In the genomic region with DNA sequence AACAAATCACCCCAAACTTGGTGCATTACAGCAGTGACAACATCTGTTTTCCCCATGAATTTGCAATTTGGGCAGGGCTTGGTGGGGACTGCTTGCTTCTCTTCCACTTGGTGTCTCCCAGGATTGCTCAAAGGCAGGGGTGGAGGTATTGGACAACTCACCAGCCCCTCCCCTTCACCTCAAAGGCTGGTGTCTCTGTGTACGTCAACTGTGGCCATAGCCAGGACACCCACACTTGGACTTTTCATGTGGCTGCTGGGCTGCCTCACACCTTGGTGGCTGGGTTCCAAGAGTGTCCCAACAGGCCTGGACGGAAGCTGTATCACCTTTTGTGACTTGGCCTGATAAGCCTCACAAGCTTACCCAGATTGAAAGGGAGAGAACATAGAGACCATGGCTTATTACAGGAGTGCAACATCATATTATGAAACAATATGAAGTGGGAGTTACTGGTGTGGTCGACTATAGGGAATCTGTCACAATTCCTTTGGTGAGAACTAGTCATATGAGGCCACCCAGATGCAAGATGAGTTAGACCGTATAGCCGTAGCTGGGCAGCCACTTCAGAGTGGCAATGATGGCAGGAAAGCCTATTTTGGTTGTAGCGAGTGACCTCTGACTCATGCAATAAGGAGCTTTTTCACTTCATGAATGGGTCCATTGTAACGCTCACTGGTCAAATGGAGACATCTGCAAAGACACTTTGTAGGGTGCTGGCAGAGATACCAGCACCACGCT, we compare ENCODE assay signal across 15 cellular contexts.
DNase-seq lines count a peak whose midpoint lies in the region; ATAC-seq and TF ChIP-seq lines count a peak whose summit lies in the region.
"Had no signal": no experiment of that assay in that cellular context is flagged by ENCODE, and none has a peak within 500 bp of the region (broad histone marks: within the 10 kb centered on the region; RNA-seq: fewer than 3 reads in every experiment).

No MANE protein-coding gene starts in this region.

- no peak overlapping the region for H2AFZ ChIP-seq in MM.1S (ENCODE audit: low read length)

- peaks cover 56% of the 10 kb centered on the region for H3K4me1 Mint-ChIP-seq in activated naive CD8-positive, alpha-beta T cell treated with anti-CD3 and anti-CD28 coated beads, Interleukin-2, amount 50 U/mL, for 24 hours

- ATAC-seq in activated naive CD8-positive, alpha-beta T cell treated with anti-CD3 and anti-CD28 coated beads, Interleukin-2, amount 50 U/mL, for 24 hours, result peak; percentile 9
- no peak for ATAC-seq in Right ventricle myocardium inferior

- peaks cover 2% of the 10 kb centered on the region for H3K36me3 Mint-ChIP-seq in activated naive CD8-positive, alpha-beta T cell treated with anti-CD3 and anti-CD28 coated beads, Interleukin-2, amount 50 U/mL, for 24 hours (ENCODE audit: low read depth)

- TF ChIP-seq CTCF in vagina (IDR thresholded peaks at IDR 0.05), result no peak
- no peak for TF ChIP-seq CTCF in MM.1S (IDR thresholded peaks at IDR 0.05; ENCODE audit: low read length)

- no peak overlapping the region for H3K4me3 Mint-ChIP-seq in activated naive CD8-positive, alpha-beta T cell treated with anti-CD3 and anti-CD28 coated beads, Interleukin-2, amount 50 U/mL, for 24 hours
- H3K4me3 Mint-ChIP-seq: activated CD4-positive, alpha-beta memory T cell treated with anti-CD3 and anti-CD28 coated beads for 36 hours; H9 had no signal

- H3K4me1 ChIP-seq in vagina (no peaks in the 10 kb centered on the region), MM.1S (ENCODE audit: low read length) (no peaks in the 10 kb centered on the region)
- H3K4me1 ChIP-seq: lower lobe of right lung had no signal

- no peak overlapping the region for H3K4me3 ChIP-seq in vagina
- no peak overlapping the region for H3K4me3 ChIP-seq in MM.1S (ENCODE audit: low read length)
- H3K4me3 ChIP-seq: lower lobe of right lung had no signal

- DNase-seq in A172 (ENCODE audit: low spot score), result peak; percentile 87
- peak; percentile 85 for DNase-seq in HT1080 (ENCODE audit: low read depth)
- no peak for DNase-seq in activated naive CD8-positive, alpha-beta T cell treated with anti-CD3 and anti-CD28 coated beads, Interleukin-2, amount 50 U/mL, for 24 hours
- peak; percentile 69 for DNase-seq in medulla oblongata (ENCODE audit: extremely low spot score)
- no peak for DNase-seq in Right ventricle myocardium inferior (ENCODE audit: missing footprints)
- no peak for DNase-seq in vagina (ENCODE audit: extremely low spot score in 2 of 2)
- no peak for DNase-seq in MM.1S
- no peak for DNase-seq in cerebellar nuclear complex (lab: John Stamatoyannopoulos, UW)
- DNase-seq: activated CD4-positive, alpha-beta memory T cell treated with anti-CD3 and anti-CD28 coated beads for 36 hours; H9; Karpas-422; lower lobe of right lung; NCI-H2029 treated with DMSO at 0.1 percent for 48 hours; NCI-H524 treated with DMSO at 0.1 percent for 48 hours had no signal

- H3K9me3 ChIP-seq in vagina, result no peaks in the 10 kb centered on the region
- no peaks in the 10 kb centered on the region for H3K9me3 ChIP-seq in MM.1S (replicated peaks; ENCODE audit: insufficient read depth, low read length)
- H3K9me3 ChIP-seq: lower lobe of right lung, neutrophil had no signal

- no peak for TF ChIP-seq POLR2A in vagina (IDR thresholded peaks at IDR 0.05)

- H3K27me3 ChIP-seq in vagina (no peaks in the 10 kb centered on the region), MM.1S (replicated peaks; ENCODE audit: insufficient read depth, low read length) (no peaks in the 10 kb centered on the region)
- H3K27me3 ChIP-seq: neutrophil had no signal

- H3K36me3 ChIP-seq in vagina (no peaks in the 10 kb centered on the region), MM.1S (replicated peaks; ENCODE audit: insufficient read depth, low read length) (no peaks in the 10 kb centered on the region)
- H3K36me3 ChIP-seq: lower lobe of right lung, neutrophil had no signal

- peaks cover 9% of the 10 kb centered on the region for H3K9me3 Mint-ChIP-seq in activated naive CD8-positive, alpha-beta T cell treated with anti-CD3 and anti-CD28 coated beads, Interleukin-2, amount 50 U/mL, for 24 hours

- H3K27ac Mint-ChIP-seq in activated naive CD8-positive, alpha-beta T cell treated with anti-CD3 and anti-CD28 coated beads, Interleukin-2, amount 50 U/mL, for 24 hours, result no peak overlapping the region
- H3K27ac Mint-ChIP-seq: H9 had no signal

- H3K27ac ChIP-seq in vagina (no peak overlapping the region), MM.1S (ENCODE audit: low read length) (no peak overlapping the region)
- H3K27ac ChIP-seq: lower lobe of right lung, neutrophil had no signal

- no peaks in the 10 kb centered on the region for H3K79me2 ChIP-seq in MM.1S (ENCODE audit: low read length)

- no peaks in the 10 kb centered on the region for H3K9me2 ChIP-seq in MM.1S (replicated peaks; ENCODE audit: insufficient read depth, low read length)

- H3F3A ChIP-seq in MM.1S (ENCODE audit: insufficient read depth, low read length), result no peaks in the 10 kb centered on the region

- no peaks in the 10 kb centered on the region for H4K20me1 ChIP-seq in MM.1S (ENCODE audit: insufficient read depth, low read length)

- H3K4me2 ChIP-seq in MM.1S (ENCODE audit: low read depth, low read length), result no peak overlapping the region

- no peaks in the 10 kb centered on the region for H3K27me3 Mint-ChIP-seq in activated naive CD8-positive, alpha-beta T cell treated with anti-CD3 and anti-CD28 coated beads, Interleukin-2, amount 50 U/mL, for 24 hours

- no peak overlapping the region for H3K9ac ChIP-seq in MM.1S (ENCODE audit: low read length)

- intact Hi-C loops in Right ventricle myocardium inferior (cut with DNase I), result no loop called here
- intact Hi-C loops in vagina (cut with DNase I), result no loop called here

Comparison
In these comparisons a context has a peak if more than half of its experiments do, and no peak if none do; other contexts are left out.
1. DNase-seq: peak in A172 (single experiment), HT1080 (single experiment) and medulla oblongata (single experiment); none in activated naive CD8-positive, alpha-beta T cell treated with anti-CD3 and anti-CD28 coated beads, Interleukin-2, amount 50 U/mL, for 24 hours (single experiment), Right ventricle myocardium inferior (single experiment), vagina (0 of 2), MM.1S (single experiment) and cerebellar nuclear complex (0 of 2).